Comparison of ENCODE assay signal across 1 cellular context in genomic region chr1:232614811-232615210, GRCh38.
TF ChIP-seq lines count a peak whose summit lies in the region.

No MANE protein-coding gene starts in this region.

TF ChIP-seq in IMR-90, 13 proteins besides CTCF, POLR2A, EP300 and RAD21 (continued from another document):
- TF ChIP-seq RCOR1 (IDR thresholded peaks at IDR 0.05; ENCODE audit: insufficient replicate concordance, low read length) (no peak), CEBPB (IDR thresholded peaks at IDR 0.05; ENCODE audit: low read depth, low read length) (no peak), MAFK (IDR thresholded peaks at IDR 0.05; ENCODE audit: low read depth, low read length) (no peak), NFE2L2 (IDR thresholded peaks at IDR 0.05; ENCODE audit: low read depth, low read length) (no peak), SMC3 (IDR thresholded peaks at IDR 0.05; ENCODE audit: low read depth, low read length) (no peak), BHLHE40 (IDR thresholded peaks at IDR 0.05; ENCODE audit: low read depth, low read length) (no peak), USF2 (IDR thresholded peaks at IDR 0.05; ENCODE audit: low read depth, low read length) (no peak), CHD1 (IDR thresholded peaks at IDR 0.05; ENCODE audit: low read depth, low read length) (no peak), ELK1 (IDR thresholded peaks at IDR 0.05; ENCODE audit: borderline replicate concordance, low read depth, low read length) (no peak), MAZ (IDR thresholded peaks at IDR 0.05; ENCODE audit: borderline replicate concordance, low read depth, low read length) (no peak), FOS (IDR thresholded peaks at IDR 0.05; ENCODE audit: low read depth, low read length) (no peak)
